1 cellular context compared by ENCODE assay signal in genomic region chr12:124509676-124510300, GRCh38.
TF ChIP-seq lines count a peak whose summit lies in the region.

No MANE protein-coding gene starts in this region.

TF ChIP-seq in HepG2, 621 proteins besides CTCF, POLR2A, EP300 and RAD21 (continued from another document and continues in another):
- TF ChIP-seq, protein P1, sequence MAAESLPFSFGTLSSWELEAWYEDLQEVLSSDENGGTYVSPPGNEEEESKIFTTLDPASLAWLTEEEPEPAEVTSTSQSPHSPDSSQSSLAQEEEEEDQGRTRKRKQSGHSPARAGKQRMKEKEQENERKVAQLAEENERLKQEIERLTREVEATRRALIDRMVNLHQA (CRISPR knock-in tag; IDR thresholded peaks at IDR 0.05), result no peak
- no peak for TF ChIP-seq TAF15 (IDR thresholded peaks at IDR 0.05; ENCODE audit: low read depth, low read length, poor library complexity, severe bottlenecking)
- TF ChIP-seq JDP2 (CRISPR knock-in tag; IDR thresholded peaks at IDR 0.05; ENCODE audit: borderline replicate concordance), result no peak
- TF ChIP-seq JARID2 (CRISPR knock-in tag; IDR thresholded peaks at IDR 0.05; ENCODE audit: insufficient replicate concordance), result no peak
- TF ChIP-seq, protein P2, sequence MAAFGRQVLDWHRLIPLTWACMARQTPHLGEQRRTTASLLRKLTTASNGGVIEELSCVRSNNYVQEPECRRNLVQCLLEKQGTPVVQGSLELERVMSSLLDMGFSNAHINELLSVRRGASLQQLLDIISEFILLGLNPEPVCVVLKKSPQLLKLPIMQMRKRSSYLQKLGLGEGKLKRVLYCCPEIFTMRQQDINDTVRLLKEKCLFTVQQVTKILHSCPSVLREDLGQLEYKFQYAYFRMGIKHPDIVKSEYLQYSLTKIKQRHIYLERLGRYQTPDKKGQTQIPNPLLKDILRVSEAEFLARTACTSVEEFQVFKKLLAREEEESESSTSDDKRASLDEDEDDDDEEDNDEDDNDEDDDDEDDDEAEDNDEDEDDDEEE (CRISPR knock-in tag; IDR thresholded peaks at IDR 0.05), result no peak
- TF ChIP-seq, protein P3, sequence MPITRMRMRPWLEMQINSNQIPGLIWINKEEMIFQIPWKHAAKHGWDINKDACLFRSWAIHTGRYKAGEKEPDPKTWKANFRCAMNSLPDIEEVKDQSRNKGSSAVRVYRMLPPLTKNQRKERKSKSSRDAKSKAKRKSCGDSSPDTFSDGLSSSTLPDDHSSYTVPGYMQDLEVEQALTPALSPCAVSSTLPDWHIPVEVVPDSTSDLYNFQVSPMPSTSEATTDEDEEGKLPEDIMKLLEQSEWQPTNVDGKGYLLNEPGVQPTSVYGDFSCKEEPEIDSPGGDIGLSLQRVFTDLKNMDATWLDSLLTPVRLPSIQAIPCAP (CRISPR knock-in tag; IDR thresholded peaks at IDR 0.05; ENCODE audit: low read depth), result no peak
- TF ChIP-seq, protein P4, sequence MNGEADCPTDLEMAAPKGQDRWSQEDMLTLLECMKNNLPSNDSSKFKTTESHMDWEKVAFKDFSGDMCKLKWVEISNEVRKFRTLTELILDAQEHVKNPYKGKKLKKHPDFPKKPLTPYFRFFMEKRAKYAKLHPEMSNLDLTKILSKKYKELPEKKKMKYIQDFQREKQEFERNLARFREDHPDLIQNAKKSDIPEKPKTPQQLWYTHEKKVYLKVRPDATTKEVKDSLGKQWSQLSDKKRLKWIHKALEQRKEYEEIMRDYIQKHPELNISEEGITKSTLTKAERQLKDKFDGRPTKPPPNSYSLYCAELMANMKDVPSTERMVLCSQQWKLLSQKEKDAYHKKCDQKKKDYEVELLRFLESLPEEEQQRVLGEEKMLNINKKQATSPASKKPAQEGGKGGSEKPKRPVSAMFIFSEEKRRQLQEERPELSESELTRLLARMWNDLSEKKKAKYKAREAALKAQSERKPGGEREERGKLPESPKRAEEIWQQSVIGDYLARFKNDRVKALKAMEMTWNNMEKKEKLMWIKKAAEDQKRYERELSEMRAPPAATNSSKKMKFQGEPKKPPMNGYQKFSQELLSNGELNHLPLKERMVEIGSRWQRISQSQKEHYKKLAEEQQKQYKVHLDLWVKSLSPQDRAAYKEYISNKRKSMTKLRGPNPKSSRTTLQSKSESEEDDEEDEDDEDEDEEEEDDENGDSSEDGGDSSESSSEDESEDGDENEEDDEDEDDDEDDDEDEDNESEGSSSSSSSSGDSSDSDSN (CRISPR knock-in tag; IDR thresholded peaks at IDR 0.05), result peak; percentile 75
- peak; percentile 99 for TF ChIP-seq HNRNPL (IDR thresholded peaks at IDR 0.05; ENCODE audit: low read depth, low read length)
- peak; percentile 18; the same call in 1 of the 2 replicates for TF ChIP-seq KAT8 (CRISPR knock-in tag; IDR thresholded peaks at IDR 0.05)
- TF ChIP-seq XRCC5 (optimal IDR thresholded peaks at IDR 0.05; ENCODE audit: low read length), result no peak
- no peak for TF ChIP-seq ZNF788 (CRISPR knock-in tag; IDR thresholded peaks at IDR 0.05; ENCODE audit: borderline replicate concordance)
- TF ChIP-seq, protein P5, sequence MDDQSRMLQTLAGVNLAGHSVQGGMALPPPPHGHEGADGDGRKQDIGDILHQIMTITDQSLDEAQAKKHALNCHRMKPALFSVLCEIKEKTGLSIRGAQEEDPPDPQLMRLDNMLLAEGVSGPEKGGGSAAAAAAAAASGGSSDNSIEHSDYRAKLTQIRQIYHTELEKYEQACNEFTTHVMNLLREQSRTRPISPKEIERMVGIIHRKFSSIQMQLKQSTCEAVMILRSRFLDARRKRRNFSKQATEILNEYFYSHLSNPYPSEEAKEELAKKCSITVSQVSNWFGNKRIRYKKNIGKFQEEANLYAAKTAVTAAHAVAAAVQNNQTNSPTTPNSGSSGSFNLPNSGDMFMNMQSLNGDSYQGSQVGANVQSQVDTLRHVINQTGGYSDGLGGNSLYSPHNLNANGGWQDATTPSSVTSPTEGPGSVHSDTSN (CRISPR knock-in tag; IDR thresholded peaks at IDR 0.05; ENCODE audit: borderline replicate concordance), result no peak
- TF ChIP-seq ZNF382 (CRISPR knock-in tag; IDR thresholded peaks at IDR 0.05; ENCODE audit: borderline replicate concordance), result no peak
- TF ChIP-seq ZNF142 (CRISPR knock-in tag; IDR thresholded peaks at IDR 0.05), result no peak
- no peak for TF ChIP-seq ONECUT2 (CRISPR knock-in tag; IDR thresholded peaks at IDR 0.05)
- no peak for TF ChIP-seq SATB2 (CRISPR knock-in tag; IDR thresholded peaks at IDR 0.05)
- no peak for TF ChIP-seq YY1 (IDR thresholded peaks at IDR 0.05; ENCODE audit: insufficient read depth, insufficient replicate concordance, low read depth, low read length)
- no peak for TF ChIP-seq POLR2AphosphoS5 (IDR thresholded peaks at IDR 0.05; ENCODE audit: low read depth, low read length)
- no peak for TF ChIP-seq KLF16 (CRISPR knock-in tag; IDR thresholded peaks at IDR 0.05)
- TF ChIP-seq, protein P6, sequence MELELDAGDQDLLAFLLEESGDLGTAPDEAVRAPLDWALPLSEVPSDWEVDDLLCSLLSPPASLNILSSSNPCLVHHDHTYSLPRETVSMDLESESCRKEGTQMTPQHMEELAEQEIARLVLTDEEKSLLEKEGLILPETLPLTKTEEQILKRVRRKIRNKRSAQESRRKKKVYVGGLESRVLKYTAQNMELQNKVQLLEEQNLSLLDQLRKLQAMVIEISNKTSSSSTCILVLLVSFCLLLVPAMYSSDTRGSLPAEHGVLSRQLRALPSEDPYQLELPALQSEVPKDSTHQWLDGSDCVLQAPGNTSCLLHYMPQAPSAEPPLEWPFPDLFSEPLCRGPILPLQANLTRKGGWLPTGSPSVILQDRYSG (CRISPR knock-in tag; IDR thresholded peaks at IDR 0.05), result no peak
- TF ChIP-seq ZNF746 (CRISPR knock-in tag; IDR thresholded peaks at IDR 0.05), result peak; percentile 63
- no peak for TF ChIP-seq PAF1 (CRISPR knock-in tag; IDR thresholded peaks at IDR 0.05)
- peak; percentile 29; the same call in 1 of the 2 replicates for TF ChIP-seq ZNF563 (CRISPR knock-in tag; IDR thresholded peaks at IDR 0.05)
- peak; percentile 78 for TF ChIP-seq CEBPG (CRISPR knock-in tag; IDR thresholded peaks at IDR 0.05)
- no peak for TF ChIP-seq RFX1 (IDR thresholded peaks at IDR 0.05)
- TF ChIP-seq PAWR (CRISPR knock-in tag; IDR thresholded peaks at IDR 0.05; ENCODE audit: borderline replicate concordance), result no peak
- no peak for TF ChIP-seq ZSCAN22 (CRISPR knock-in tag; IDR thresholded peaks at IDR 0.05)
- TF ChIP-seq ZNF720 (CRISPR knock-in tag; IDR thresholded peaks at IDR 0.05), result no peak
- TF ChIP-seq, protein P7, sequence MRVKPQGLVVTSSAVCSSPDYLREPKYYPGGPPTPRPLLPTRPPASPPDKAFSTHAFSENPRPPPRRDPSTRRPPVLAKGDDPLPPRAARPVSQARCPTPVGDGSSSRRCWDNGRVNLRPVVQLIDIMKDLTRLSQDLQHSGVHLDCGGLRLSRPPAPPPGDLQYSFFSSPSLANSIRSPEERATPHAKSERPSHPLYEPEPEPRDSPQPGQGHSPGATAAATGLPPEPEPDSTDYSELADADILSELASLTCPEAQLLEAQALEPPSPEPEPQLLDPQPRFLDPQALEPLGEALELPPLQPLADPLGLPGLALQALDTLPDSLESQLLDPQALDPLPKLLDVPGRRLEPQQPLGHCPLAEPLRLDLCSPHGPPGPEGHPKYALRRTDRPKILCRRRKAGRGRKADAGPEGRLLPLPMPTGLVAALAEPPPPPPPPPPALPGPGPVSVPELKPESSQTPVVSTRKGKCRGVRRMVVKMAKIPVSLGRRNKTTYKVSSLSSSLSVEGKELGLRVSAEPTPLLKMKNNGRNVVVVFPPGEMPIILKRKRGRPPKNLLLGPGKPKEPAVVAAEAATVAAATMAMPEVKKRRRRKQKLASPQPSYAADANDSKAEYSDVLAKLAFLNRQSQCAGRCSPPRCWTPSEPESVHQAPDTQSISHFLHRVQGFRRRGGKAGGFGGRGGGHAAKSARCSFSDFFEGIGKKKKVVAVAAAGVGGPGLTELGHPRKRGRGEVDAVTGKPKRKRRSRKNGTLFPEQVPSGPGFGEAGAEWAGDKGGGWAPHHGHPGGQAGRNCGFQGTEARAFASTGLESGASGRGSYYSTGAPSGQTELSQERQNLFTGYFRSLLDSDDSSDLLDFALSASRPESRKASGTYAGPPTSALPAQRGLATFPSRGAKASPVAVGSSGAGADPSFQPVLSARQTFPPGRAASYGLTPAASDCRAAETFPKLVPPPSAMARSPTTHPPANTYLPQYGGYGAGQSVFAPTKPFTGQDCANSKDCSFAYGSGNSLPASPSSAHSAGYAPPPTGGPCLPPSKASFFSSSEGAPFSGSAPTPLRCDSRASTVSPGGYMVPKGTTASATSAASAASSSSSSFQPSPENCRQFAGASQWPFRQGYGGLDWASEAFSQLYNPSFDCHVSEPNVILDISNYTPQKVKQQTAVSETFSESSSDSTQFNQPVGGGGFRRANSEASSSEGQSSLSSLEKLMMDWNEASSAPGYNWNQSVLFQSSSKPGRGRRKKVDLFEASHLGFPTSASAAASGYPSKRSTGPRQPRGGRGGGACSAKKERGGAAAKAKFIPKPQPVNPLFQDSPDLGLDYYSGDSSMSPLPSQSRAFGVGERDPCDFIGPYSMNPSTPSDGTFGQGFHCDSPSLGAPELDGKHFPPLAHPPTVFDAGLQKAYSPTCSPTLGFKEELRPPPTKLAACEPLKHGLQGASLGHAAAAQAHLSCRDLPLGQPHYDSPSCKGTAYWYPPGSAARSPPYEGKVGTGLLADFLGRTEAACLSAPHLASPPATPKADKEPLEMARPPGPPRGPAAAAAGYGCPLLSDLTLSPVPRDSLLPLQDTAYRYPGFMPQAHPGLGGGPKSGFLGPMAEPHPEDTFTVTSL (CRISPR knock-in tag; IDR thresholded peaks at IDR 0.05; ENCODE audit: borderline replicate concordance), result no peak
- TF ChIP-seq, protein P8, sequence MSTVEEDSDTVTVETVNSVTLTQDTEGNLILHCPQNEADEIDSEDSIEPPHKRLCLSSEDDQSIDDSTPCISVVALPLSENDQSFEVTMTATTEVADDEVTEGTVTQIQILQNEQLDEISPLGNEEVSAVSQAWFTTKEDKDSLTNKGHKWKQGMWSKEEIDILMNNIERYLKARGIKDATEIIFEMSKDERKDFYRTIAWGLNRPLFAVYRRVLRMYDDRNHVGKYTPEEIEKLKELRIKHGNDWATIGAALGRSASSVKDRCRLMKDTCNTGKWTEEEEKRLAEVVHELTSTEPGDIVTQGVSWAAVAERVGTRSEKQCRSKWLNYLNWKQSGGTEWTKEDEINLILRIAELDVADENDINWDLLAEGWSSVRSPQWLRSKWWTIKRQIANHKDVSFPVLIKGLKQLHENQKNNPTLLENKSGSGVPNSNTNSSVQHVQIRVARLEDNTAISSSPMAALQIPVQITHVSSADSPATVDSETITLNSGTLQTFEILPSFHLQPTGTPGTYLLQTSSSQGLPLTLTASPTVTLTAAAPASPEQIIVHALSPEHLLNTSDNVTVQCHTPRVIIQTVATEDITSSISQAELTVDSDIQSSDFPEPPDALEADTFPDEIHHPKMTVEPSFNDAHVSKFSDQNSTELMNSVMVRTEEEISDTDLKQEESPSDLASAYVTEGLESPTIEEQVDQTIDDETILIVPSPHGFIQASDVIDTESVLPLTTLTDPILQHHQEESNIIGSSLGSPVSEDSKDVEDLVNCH (CRISPR knock-in tag; IDR thresholded peaks at IDR 0.05), result no peak
- no peak for TF ChIP-seq E2F2 (CRISPR knock-in tag; IDR thresholded peaks at IDR 0.05; ENCODE audit: borderline replicate concordance)
- TF ChIP-seq ZNF564 (CRISPR knock-in tag; IDR thresholded peaks at IDR 0.05), result no peak
- 0 out of 2 replicates have a peak, but pooled peaks have one; percentile 63 for TF ChIP-seq ZIK1 (CRISPR knock-in tag; IDR thresholded peaks at IDR 0.05; ENCODE audit: borderline replicate concordance, low read depth)
- no peak for TF ChIP-seq TEF (CRISPR knock-in tag; IDR thresholded peaks at IDR 0.05)
- 0 out of 2 replicates have a peak, but pooled peaks have one; percentile 52 for TF ChIP-seq SIN3A (IDR thresholded peaks at IDR 0.05; ENCODE audit: borderline replicate concordance, low read depth, low read length)
- TF ChIP-seq ZNF850 (CRISPR knock-in tag; conservative IDR thresholded peaks at IDR 0.05), result no peak
